In genomic region chr13:25114220-25114619, GRCh38 we compare ENCODE assay signal across 8 cellular contexts. TPM values are rescaled to one million over a fixed set of nuclear protein-coding genes. Genes with fewer than 3 reads are reported as not detected.
DNase-seq lines count a peak whose midpoint lies in the region; ATAC-seq and TF ChIP-seq lines count a peak whose summit lies in the region.

No MANE protein-coding gene starts in this region.

- H4K20me1 ChIP-seq in GM23248 (ENCODE audit: insufficient read depth) = no peaks in the 10 kb centered on the region

- H3K79me2 ChIP-seq in GM23248 (ENCODE audit: insufficient read depth) = no peaks in the 10 kb centered on the region

- H3K9me3 ChIP-seq in GM23248 (ENCODE audit: low read depth) (no peaks in the 10 kb centered on the region), heart right ventricle (no peaks in the 10 kb centered on the region)

- no peaks in the 10 kb centered on the region for H3F3A ChIP-seq in GM23248 (ENCODE audit: insufficient read depth)

- 31 to 33% methylated on average over 3 of the region's 3 CpGs for WGBS in GM23248 (ENCODE audit: low coverage in 1 of 2, low lambda C conversion rate in 2 of 2, missing lambda C conversion rate in 2 of 2), 2 experiments
- WGBS in heart right ventricle, 2 donors = 27 to 30% methylated on average over 3 of the region's 3 CpGs

- no peak overlapping the region for H3K9ac ChIP-seq in GM23248

- intact Hi-C loops in heart right ventricle (cut with DNase I) = loop anchor here in 6 of 10 donors (10.0 kb wide), 2 partner anchors 109 to 119 kb away; no protein-coding TSS in a partner anchor

- no peaks in the 10 kb centered on the region for H3K36me3 ChIP-seq in GM23248 (ENCODE audit: low read depth)
- no peaks in the 10 kb centered on the region for H3K36me3 ChIP-seq in heart right ventricle

- H3K27me3 ChIP-seq in GM23248 (replicated peaks; ENCODE audit: insufficient read depth) (peaks cover 8% of the 10 kb centered on the region), heart right ventricle (peaks cover 0 to 49% (median 28%) of the 10 kb centered on the region in 7 donors)

- in situ Hi-C loops in GM23248 (cut with MboI) = no loop called here

- no peak overlapping the region for H2AFZ ChIP-seq in GM23248

- H3K27ac ChIP-seq in GM23248 (no peak overlapping the region), heart right ventricle (no peak overlapping the region)

- peak; percentile 4 for DNase-seq in DMS79 (lab: John Stamatoyannopoulos, UW)
- DNase-seq in GM23248 = peak; percentile 78
- DNase-seq in NCI-H1048 (lab: John Stamatoyannopoulos, UW) = peak; percentile 24
- DNase-seq in SKM-1 (lab: John Stamatoyannopoulos, UW; ENCODE audit: unreplicated experiment) = peak; percentile 48
- DNase-seq in amniotic epithelial cell (ENCODE audit: low read depth) = peak; percentile 66
- peak; percentile 37 to 48 for DNase-seq in heart right ventricle
- DNase-seq in renal cortical epithelial cell (ENCODE audit: low read depth) = peak; percentile 78

- TF ChIP-seq CTCF in heart right ventricle (IDR thresholded peaks at IDR 0.05) = peak; percentile 42 to 83 (median 79)

- H3K4me3 ChIP-seq in GM23248 (no peak overlapping the region), heart right ventricle (no peak overlapping the region)

- H3K4me1 ChIP-seq in GM23248 (ENCODE audit: insufficient read depth) = no peaks in the 10 kb centered on the region
- no peaks in the 10 kb centered on the region for H3K4me1 ChIP-seq in heart right ventricle

- H3K4me2 ChIP-seq in GM23248 (ENCODE audit: unreplicated experiment) = no peak overlapping the region

- ATAC-seq in heart right ventricle = peak in 4 of 8 donors; percentile 61 to 82 (median 71)
- no peak for ATAC-seq in HG03045 (IDR thresholded peaks at IDR 0.05; ENCODE audit: unreplicated experiment)

- H3K9me2 ChIP-seq in GM23248 (ENCODE audit: insufficient read depth) = no peaks in the 10 kb centered on the region

RNA-seq across cellular contexts. Expression of gene PABPC3, which starts 18.3 kb away (rescaled TPM):
- total RNA-seq in GM23248 (2014; rRNA removed; shearing (Covaris generic)) = under 0.01 TPM in 2 replicates
- 0.18 and 0.20 TPM in 2 replicates for polyA plus RNA-seq in GM23248 (2016; fragmentation: Nextera tagmentation; extraction: Ambion mirVana)
- total RNA-seq in heart right ventricle = under 1 TPM in 2 of 10 donors, not detected in 8; 0.09 to 0.10 TPM
- under 1 TPM in 1 of 2 donors, not detected in 1; 0.06 TPM for polyA plus RNA-seq in heart right ventricle
- 0.17 and 0.35 TPM in 2 replicates for total RNA-seq in renal cortical epithelial cell

RNA-seq across cellular contexts. Expression of gene AMER2, which starts 57.9 kb away (rescaled TPM):
- not detected in 2 replicates for total RNA-seq in GM23248 (2014; rRNA removed; shearing (Covaris generic))
- polyA plus RNA-seq in GM23248 (2016; fragmentation: Nextera tagmentation; extraction: Ambion mirVana) = not detected in 2 replicates
- not detected for total RNA-seq in heart right ventricle
- not detected for polyA plus RNA-seq in heart right ventricle
- total RNA-seq in renal cortical epithelial cell = not detected in 2 replicates

Comparison
In these comparisons a context has a peak if more than half of its experiments do, and no peak if none do; other contexts are left out.
1. DNase-seq: peak in every context shown above with its lines; median percentile 78 in GM23248; 78 in renal cortical epithelial cell; 66 in amniotic epithelial cell; 48 in SKM-1; 42 in heart right ventricle; 24 in NCI-H1048; 4 in DMS79.